Comparison of ENCODE assay signal across 25 cellular contexts in genomic region chr13:105345116-105345515, GRCh38.
"Had no signal": no experiment of that assay in that cellular context is flagged by ENCODE, and none has a peak within 500 bp of the region (broad histone marks: within the 10 kb centered on the region; RNA-seq: fewer than 3 reads in every experiment).

No MANE protein-coding gene starts in this region.

- H3K9me3 Mint-ChIP-seq: activated naive CD4-positive, alpha-beta T cell treated with anti-CD3 and anti-CD28 coated beads for 36 hours; activated T-helper 17 cell treated with anti-CD3 and anti-CD28 coated beads, Interleukin-2, amount 50 U/mL, for 72 hours; T-helper 1 cell treated with Interleukin-12 subunit alpha and Interleukin-12 subunit beta and Interleukin-4 antibody, amounts not matched to agents 30 μg/mL and 1 μg/mL, for 36 hours had no signal

- H3K4me1 Mint-ChIP-seq: activated T-helper 17 cell treated with anti-CD3 and anti-CD28 coated beads, Interleukin-2, amount 50 U/mL, for 72 hours had no signal

- H3K4me3 Mint-ChIP-seq: activated naive CD4-positive, alpha-beta T cell treated with anti-CD3 and anti-CD28 coated beads for 36 hours; activated naive CD8-positive, alpha-beta T cell; activated T-helper 17 cell treated with anti-CD3 and anti-CD28 coated beads, Interleukin-2, amount 50 U/mL, for 72 hours; brain; T-helper 1 cell treated with Interleukin-12 subunit alpha and Interleukin-12 subunit beta and Interleukin-4 antibody, amounts not matched to agents 30 μg/mL and 1 μg/mL, for 36 hours had no signal

- H3K27ac Mint-ChIP-seq: activated naive CD4-positive, alpha-beta T cell treated with anti-CD3 and anti-CD28 coated beads for 36 hours; activated naive CD8-positive, alpha-beta T cell; activated T-helper 17 cell treated with anti-CD3 and anti-CD28 coated beads, Interleukin-2, amount 50 U/mL, for 72 hours; brain; T-helper 1 cell treated with Interleukin-12 subunit alpha and Interleukin-12 subunit beta and Interleukin-4 antibody, amounts not matched to agents 30 μg/mL and 1 μg/mL, for 36 hours had no signal

- H3K27me3 Mint-ChIP-seq: activated naive CD8-positive, alpha-beta T cell; activated T-helper 17 cell treated with anti-CD3 and anti-CD28 coated beads, Interleukin-2, amount 50 U/mL, for 72 hours; brain had no signal

- H3K4me3 ChIP-seq: K562 had no signal

- ATAC-seq: activated T-helper 17 cell treated with anti-CD3 and anti-CD28 coated beads, Interleukin-2, amount 50 U/mL, for 72 hours; K562 had no signal

- H3K36me3 Mint-ChIP-seq: activated naive CD8-positive, alpha-beta T cell; brain had no signal

- DNase-seq: activated CD4-positive, alpha-beta T cell treated with anti-CD3 and anti-CD28 coated beads for 48 hours; activated CD4-positive, alpha-beta T cell treated with anti-CD3 and anti-CD28 coated beads, Interleukin-2, amount 50 U/mL, for 4 hours; activated CD4-positive, CD25-positive, alpha-beta regulatory T cell treated with anti-CD3 and anti-CD28 coated beads, Interleukin-2, amount 50 U/mL, for 72 hours; activated gamma-delta T cell; activated naive CD4-positive, alpha-beta T cell treated with anti-CD3 and anti-CD28 coated beads for 36 hours; activated T-cell treated with anti-CD3 and anti-CD28 coated beads for 4 hours; activated T-cell treated with anti-CD3 and anti-CD28 coated beads, Interleukin-2, amount 50 U/mL, for 48 hours; amygdala; Karpas-422; MM.1S; NCI-H1105 treated with DMSO at 0.1 percent for 48 hours; NCI-H1436 treated with DMSO at 0.1 percent for 48 hours; NCI-H187; NCI-H2081 treated with DMSO at 0.1 percent for 48 hours; NCI-H345; NCI-H510A; NCI-H526 treated with DMSO at 0.1 percent for 48 hours; NCI-H82; RPMI8226; SHP77 had no signal
